14 cellular contexts compared by ENCODE assay signal in the genomic region with DNA sequence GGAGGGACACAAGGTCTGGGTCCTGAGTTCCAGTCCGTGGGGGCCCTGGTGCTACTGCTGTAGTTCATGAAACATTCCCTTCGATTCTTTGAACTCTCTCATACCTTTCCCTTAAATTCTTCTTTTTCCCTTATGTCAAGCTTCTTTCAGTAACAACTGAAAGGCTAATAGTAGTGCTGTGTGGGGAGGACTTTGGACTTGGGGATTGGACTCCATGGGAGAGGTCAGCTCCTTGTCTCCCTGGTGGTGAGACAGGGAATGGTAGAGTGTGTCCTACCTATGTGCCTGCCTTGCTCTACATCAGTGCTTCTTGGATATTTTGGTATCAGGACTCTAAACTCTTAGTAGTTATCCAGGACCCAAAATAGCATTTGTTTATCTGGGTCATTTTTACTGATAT.
"Had no signal": no experiment of that assay in that cellular context is flagged by ENCODE, and none has a peak within 500 bp of the region (broad histone marks: within the 10 kb centered on the region; RNA-seq: fewer than 3 reads in every experiment).

No MANE protein-coding gene starts in this region.

- H3K27me3 Mint-ChIP-seq: activated naive CD8-positive, alpha-beta T cell treated with anti-CD3 and anti-CD28 coated beads, Interleukin-2, amount 50 U/mL, for 24 hours; stimulated activated naive CD8-positive, alpha-beta T cell treated with anti-CD3 and anti-CD28 coated beads, Interleukin-15, Interleukin-2, amounts not matched to agents 100 ng/mL and 50 ng/mL, for 24 hours; T-cell had no signal

- H3K9me3 Mint-ChIP-seq: activated naive CD8-positive, alpha-beta T cell treated with anti-CD3 and anti-CD28 coated beads, Interleukin-2, amount 50 U/mL, for 24 hours; activated T-helper 1 cell treated with anti-CD3 and anti-CD28 coated beads, Interleukin-12 subunit alpha, Interleukin-12 subunit beta, Interleukin-2, Interleukin-4 antibody, amounts not matched to agents 30 ng/mL and 10 ng/mL and 1 ng/mL, durations not matched to agents 14 hours and 24 hours and 36 hours; natural killer cell treated with Interleukin-12 subunit alpha and Interleukin-12 subunit beta and Interleukin-15 and Interleukin-18, amount 100 ng/mL, for 72 hours; stimulated activated naive CD8-positive, alpha-beta T cell treated with anti-CD3 and anti-CD28 coated beads, Interleukin-15, Interleukin-2, amounts not matched to agents 100 ng/mL and 50 ng/mL, for 24 hours; T-cell had no signal

- H3K9me3 ChIP-seq: heart right ventricle, testis, uterus had no signal

- H3K27me3 ChIP-seq: cardiac muscle cell, heart right ventricle, testis, uterus had no signal

- H3K27ac ChIP-seq: cardiac muscle cell, heart right ventricle, testis, uterus, VCaP had no signal

- H3K4me3 ChIP-seq: cardiac muscle cell, heart right ventricle, testis, uterus had no signal

- H3K27ac Mint-ChIP-seq: activated naive CD8-positive, alpha-beta T cell treated with anti-CD3 and anti-CD28 coated beads, Interleukin-2, amount 50 U/mL, for 24 hours; activated T-helper 1 cell treated with anti-CD3 and anti-CD28 coated beads, Interleukin-12 subunit alpha, Interleukin-12 subunit beta, Interleukin-2, Interleukin-4 antibody, amounts not matched to agents 30 ng/mL and 10 ng/mL and 1 ng/mL, durations not matched to agents 14 hours and 24 hours and 36 hours; natural killer cell treated with Interleukin-12 subunit alpha and Interleukin-12 subunit beta and Interleukin-15 and Interleukin-18, amount 100 ng/mL, for 72 hours; stimulated activated naive CD8-positive, alpha-beta T cell treated with anti-CD3 and anti-CD28 coated beads, Interleukin-15, Interleukin-2, amounts not matched to agents 100 ng/mL and 50 ng/mL, for 24 hours; T-cell had no signal

- H3K36me3 Mint-ChIP-seq: natural killer cell treated with Interleukin-12 subunit alpha and Interleukin-12 subunit beta and Interleukin-15 and Interleukin-18, amount 100 ng/mL, for 72 hours; T-cell had no signal

- H3K36me3 ChIP-seq: cardiac muscle cell, heart right ventricle, uterus had no signal

- H3K4me1 Mint-ChIP-seq: activated naive CD8-positive, alpha-beta T cell treated with anti-CD3 and anti-CD28 coated beads, Interleukin-2, amount 50 U/mL, for 24 hours; T-cell had no signal

- H3K4me1 ChIP-seq: heart right ventricle, testis, uterus had no signal

- H3K4me3 Mint-ChIP-seq: activated naive CD8-positive, alpha-beta T cell treated with anti-CD3 and anti-CD28 coated beads, Interleukin-2, amount 50 U/mL, for 24 hours; activated T-helper 1 cell treated with anti-CD3 and anti-CD28 coated beads, Interleukin-12 subunit alpha, Interleukin-12 subunit beta, Interleukin-2, Interleukin-4 antibody, amounts not matched to agents 30 ng/mL and 10 ng/mL and 1 ng/mL, durations not matched to agents 14 hours and 24 hours and 36 hours; natural killer cell treated with Interleukin-12 subunit alpha and Interleukin-12 subunit beta and Interleukin-15 and Interleukin-18, amount 100 ng/mL, for 72 hours; stimulated activated naive CD8-positive, alpha-beta T cell treated with anti-CD3 and anti-CD28 coated beads, Interleukin-15, Interleukin-2, amounts not matched to agents 100 ng/mL and 50 ng/mL, for 24 hours; T-cell had no signal

- ATAC-seq: activated naive CD8-positive, alpha-beta T cell treated with anti-CD3 and anti-CD28 coated beads, Interleukin-2, amount 50 U/mL, for 24 hours; heart right ventricle; natural killer cell treated with Interleukin-12 subunit alpha and Interleukin-12 subunit beta and Interleukin-15 and Interleukin-18, amount 100 ng/mL, for 72 hours; T-cell had no signal

- DNase-seq: activated CD4-positive, alpha-beta T cell treated with anti-CD3 and anti-CD28 coated beads for 4 hours; activated naive CD4-positive, alpha-beta T cell treated with Interleukin-2 at 50 U/mL for 16 hours; activated naive CD8-positive, alpha-beta T cell treated with anti-CD3 and anti-CD28 coated beads, Interleukin-2, amount 50 U/mL, for 24 hours; heart right ventricle; stimulated activated CD4-positive, alpha-beta T cell treated with anti-CD3 and anti-CD28 coated beads, Interleukin-4, amount 100 ng/mL, for 1 hour; stimulated activated CD8-positive, alpha-beta memory T cell treated with anti-CD3 and anti-CD28 coated beads, Interleukin-4, amount 100 ng/mL, for 48 hours; T-cell; testis; uterus had no signal
